ENCODE assay signal across 12 cellular contexts in genomic region chr11:46504817-46505613, GRCh38.
A peak's percentile ranks its signal among the peaks of the same experiment; 100 is the strongest.
DNase-seq lines count a peak whose midpoint lies in the region; ATAC-seq and TF ChIP-seq lines count a peak whose summit lies in the region.
"Had no signal": no experiment of that assay in that cellular context is flagged by ENCODE, and none has a peak within 500 bp of the region (broad histone marks: within the 10 kb centered on the region; RNA-seq: fewer than 3 reads in every experiment).

No MANE protein-coding gene starts in this region.

- peaks cover 67% of the 10 kb centered on the region for H3K36me3 ChIP-seq in CD4-positive, CD25-positive, alpha-beta regulatory T cell (ENCODE audit: control insufficient read depth, insufficient read depth, low read length)
- no peaks in the 10 kb centered on the region for H3K36me3 ChIP-seq in colonic mucosa
- H3K36me3 ChIP-seq in suprapubic skin, result peaks cover 44% of the 10 kb centered on the region

- no peak overlapping the region for H3K9ac ChIP-seq in colonic mucosa (ENCODE audit: low read depth in 2 of 2, low read length in 2 of 2)

- peak in 1 of 3 donors; percentile 35 for DNase-seq in CD4-positive, CD25-positive, alpha-beta regulatory T cell
- DNase-seq in GM13977 (ENCODE audit: low spot score) (peak; percentile 38), fibroblast of villous mesenchyme (ENCODE audit: low read depth) (peak; percentile 60), colonic mucosa (no peak), suprapubic skin (ENCODE audit: low spot score in 2 of 2) (no peak), DMS53 (lab: John Stamatoyannopoulos, UW) (no peak)
- DNase-seq in T-helper 2 cell treated with Interferon-gamma antibody and Interleukin-4, amounts not matched to agents 5 μg/mL and 100 μg/mL, for 36 hours (ENCODE audit: low spot score), result no peak
- DNase-seq: activated CD8-positive, alpha-beta memory T cell treated with anti-CD3 and anti-CD28 coated beads for 24 hours; COR-L47; NCI-H526; sigmoid colon had no signal

- no peak overlapping the region for H3K4me3 Mint-ChIP-seq in CD4-positive, CD25-positive, alpha-beta regulatory T cell
- H3K4me3 Mint-ChIP-seq in T-helper 1 cell treated with Interleukin-12 subunit alpha and Interleukin-12 subunit beta and Interleukin-4 antibody, amounts not matched to agents 30 μg/mL and 1 μg/mL, for 36 hours, result no peak overlapping the region
- H3K4me3 Mint-ChIP-seq in T-helper 2 cell treated with Interferon-gamma antibody and Interleukin-4, amounts not matched to agents 5 μg/mL and 100 μg/mL, for 36 hours, result no peak overlapping the region

- 87% methylated on average over 3 of the region's 3 CpGs for WGBS in suprapubic skin

- in situ Hi-C loops in GM13977 (cut with MboI; ENCODE audit: low pct_unique_long_range_greater_than_20kb, low sequenced_read_pairs, unreplicated experiment), result no loop called here

- no peaks in the 10 kb centered on the region for H3K9me3 Mint-ChIP-seq in CD4-positive, CD25-positive, alpha-beta regulatory T cell
- no peaks in the 10 kb centered on the region for H3K9me3 Mint-ChIP-seq in T-helper 1 cell treated with Interleukin-12 subunit alpha and Interleukin-12 subunit beta and Interleukin-4 antibody, amounts not matched to agents 30 μg/mL and 1 μg/mL, for 36 hours
- H3K9me3 Mint-ChIP-seq in T-helper 2 cell treated with Interferon-gamma antibody and Interleukin-4, amounts not matched to agents 5 μg/mL and 100 μg/mL, for 36 hours, result no peaks in the 10 kb centered on the region

- TF ChIP-seq CTCF in GM13977 (IDR thresholded peaks at IDR 0.05; ENCODE audit: extremely low read depth, insufficient read depth, missing control alignments) (no peak), fibroblast of villous mesenchyme (IDR thresholded peaks at IDR 0.05; ENCODE audit: insufficient read depth, low read depth, low read length) (no peak), colonic mucosa (IDR thresholded peaks at IDR 0.05) (no peak), suprapubic skin (IDR thresholded peaks at IDR 0.05) (no peak)

- H3K27ac ChIP-seq in CD4-positive, CD25-positive, alpha-beta regulatory T cell (ENCODE audit: insufficient read depth, low read length, poor library complexity, severe bottlenecking), result no peak overlapping the region
- H3K27ac ChIP-seq in colonic mucosa (no peak overlapping the region), suprapubic skin (no peak overlapping the region)
- H3K27ac ChIP-seq: sigmoid colon had no signal

- no peak overlapping the region for H3K4me3 ChIP-seq in CD4-positive, CD25-positive, alpha-beta regulatory T cell (ENCODE audit: low read depth, low read length)
- no peak overlapping the region for H3K4me3 ChIP-seq in fibroblast of villous mesenchyme (ENCODE audit: low read depth, low read length)
- H3K4me3 ChIP-seq in colonic mucosa, result no peak overlapping the region
- H3K4me3 ChIP-seq in suprapubic skin, result no peak overlapping the region
- H3K4me3 ChIP-seq: sigmoid colon had no signal

- peak overlapping the region; percentile 31 to 69 (median 61) for H3K27ac Mint-ChIP-seq in CD4-positive, CD25-positive, alpha-beta regulatory T cell
- peak overlapping the region; percentile 71 for H3K27ac Mint-ChIP-seq in T-helper 1 cell treated with Interleukin-12 subunit alpha and Interleukin-12 subunit beta and Interleukin-4 antibody, amounts not matched to agents 30 μg/mL and 1 μg/mL, for 36 hours
- no peak overlapping the region for H3K27ac Mint-ChIP-seq in T-helper 2 cell treated with Interferon-gamma antibody and Interleukin-4, amounts not matched to agents 5 μg/mL and 100 μg/mL, for 36 hours

- peak in 1 of 2 donors; percentile 14 for ATAC-seq in CD4-positive, CD25-positive, alpha-beta regulatory T cell (ENCODE audit: low read depth in 2 of 2)

- H3K27me3 Mint-ChIP-seq in CD4-positive, CD25-positive, alpha-beta regulatory T cell, result no peaks in the 10 kb centered on the region
- H3K27me3 Mint-ChIP-seq in T-helper 1 cell treated with Interleukin-12 subunit alpha and Interleukin-12 subunit beta and Interleukin-4 antibody, amounts not matched to agents 30 μg/mL and 1 μg/mL, for 36 hours (ENCODE audit: low read depth), result no peaks in the 10 kb centered on the region
- no peaks in the 10 kb centered on the region for H3K27me3 Mint-ChIP-seq in T-helper 2 cell treated with Interferon-gamma antibody and Interleukin-4, amounts not matched to agents 5 μg/mL and 100 μg/mL, for 36 hours (ENCODE audit: low read depth)

- peaks cover 10 to 24% (median 18%) of the 10 kb centered on the region in 4 donors for H3K4me1 Mint-ChIP-seq in CD4-positive, CD25-positive, alpha-beta regulatory T cell
- peaks cover 23% of the 10 kb centered on the region for H3K4me1 Mint-ChIP-seq in T-helper 1 cell treated with Interleukin-12 subunit alpha and Interleukin-12 subunit beta and Interleukin-4 antibody, amounts not matched to agents 30 μg/mL and 1 μg/mL, for 36 hours (ENCODE audit: low read depth)
- H3K4me1 Mint-ChIP-seq in T-helper 2 cell treated with Interferon-gamma antibody and Interleukin-4, amounts not matched to agents 5 μg/mL and 100 μg/mL, for 36 hours (ENCODE audit: low read depth), result peaks cover 16% of the 10 kb centered on the region

- no peaks in the 10 kb centered on the region for H3K27me3 ChIP-seq in CD4-positive, CD25-positive, alpha-beta regulatory T cell (ENCODE audit: control insufficient read depth, insufficient read depth, low read length)
- no peaks in the 10 kb centered on the region for H3K27me3 ChIP-seq in colonic mucosa
- no peaks in the 10 kb centered on the region for H3K27me3 ChIP-seq in suprapubic skin
- H3K27me3 ChIP-seq: sigmoid colon had no signal

- no peaks in the 10 kb centered on the region for H3K4me1 ChIP-seq in CD4-positive, CD25-positive, alpha-beta regulatory T cell (ENCODE audit: control insufficient read depth, insufficient read depth, low read length, poor library complexity, severe bottlenecking)
- peaks cover 3% of the 10 kb centered on the region for H3K4me1 ChIP-seq in colonic mucosa
- H3K4me1 ChIP-seq in suprapubic skin, result no peaks in the 10 kb centered on the region
- H3K4me1 ChIP-seq: sigmoid colon had no signal

- intact Hi-C loops in colonic mucosa (cut with DNase I), result no loop called here

- H3K9me3 ChIP-seq in CD4-positive, CD25-positive, alpha-beta regulatory T cell (ENCODE audit: control insufficient read depth in 2 of 2, low read length in 2 of 2), result no peaks in the 10 kb centered on the region
- H3K9me3 ChIP-seq in colonic mucosa, result no peaks in the 10 kb centered on the region
- no peaks in the 10 kb centered on the region for H3K9me3 ChIP-seq in suprapubic skin
- H3K9me3 ChIP-seq: sigmoid colon had no signal

- peaks cover 57% of the 10 kb centered on the region for H3K36me3 Mint-ChIP-seq in CD4-positive, CD25-positive, alpha-beta regulatory T cell
- peaks cover 29% of the 10 kb centered on the region for H3K36me3 Mint-ChIP-seq in T-helper 1 cell treated with Interleukin-12 subunit alpha and Interleukin-12 subunit beta and Interleukin-4 antibody, amounts not matched to agents 30 μg/mL and 1 μg/mL, for 36 hours (ENCODE audit: low read depth)
- peaks cover 19% of the 10 kb centered on the region for H3K36me3 Mint-ChIP-seq in T-helper 2 cell treated with Interferon-gamma antibody and Interleukin-4, amounts not matched to agents 5 μg/mL and 100 μg/mL, for 36 hours (ENCODE audit: low read depth)

- no peak for TF ChIP-seq POLR2A in suprapubic skin (IDR thresholded peaks at IDR 0.05)

- TF ChIP-seq EP300 in suprapubic skin (IDR thresholded peaks at IDR 0.05), result no peak

Comparison
In these comparisons a context has a peak if more than half of its experiments do, and no peak if none do; other contexts are left out.
1. DNase-seq: peak in GM13977 (single experiment) and fibroblast of villous mesenchyme (single experiment); none in colonic mucosa (single experiment), suprapubic skin (0 of 2), DMS53 (single experiment) and T-helper 2 cell treated with Interferon-gamma antibody and Interleukin-4, amounts not matched to agents 5 μg/mL and 100 μg/mL, for 36 hours (single experiment).